Comparison of ENCODE assay signal across 15 cellular contexts in the genomic region with DNA sequence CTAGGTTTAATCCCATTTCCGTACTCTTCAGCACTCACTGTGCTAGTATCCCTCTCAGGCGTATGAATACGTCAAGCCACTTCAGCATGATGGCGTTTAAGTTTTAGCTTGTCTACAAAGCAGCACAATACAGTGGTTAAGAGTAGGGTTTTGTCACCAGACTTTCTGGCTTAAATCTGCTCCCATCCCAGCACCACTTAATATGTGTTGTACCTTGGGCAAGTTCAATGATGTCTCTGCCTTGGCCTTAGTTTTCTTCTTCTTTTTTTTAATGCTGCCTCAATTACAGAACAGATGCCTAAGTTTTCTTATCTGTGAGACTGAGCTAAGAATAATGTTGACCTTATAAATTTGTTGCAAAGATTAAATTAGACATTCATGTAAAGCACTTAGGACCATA.
"Had no signal": no experiment of that assay in that cellular context is flagged by ENCODE, and none has a peak within 500 bp of the region (broad histone marks: within the 10 kb centered on the region; RNA-seq: fewer than 3 reads in every experiment).

No MANE protein-coding gene starts in this region.

- ATAC-seq: foreskin keratinocyte; heart left ventricle; left cardiac atrium; left lung; left ventricle myocardium superior; naive thymus-derived CD4-positive, alpha-beta T cell had no signal

- DNase-seq: dermis blood vessel endothelial cell; dorsolateral prefrontal cortex; effector CD4-positive, alpha-beta T cell; effector memory CD4-positive, alpha-beta T cell; foreskin keratinocyte; heart left ventricle; hypothalamus; immature natural killer cell; left cardiac atrium; left lung; left ventricle myocardium superior; mammary epithelial cell; mesendoderm; midbrain; naive thymus-derived CD4-positive, alpha-beta T cell had no signal
